ENCODE assay signal across 10 cellular contexts in the genomic region with DNA sequence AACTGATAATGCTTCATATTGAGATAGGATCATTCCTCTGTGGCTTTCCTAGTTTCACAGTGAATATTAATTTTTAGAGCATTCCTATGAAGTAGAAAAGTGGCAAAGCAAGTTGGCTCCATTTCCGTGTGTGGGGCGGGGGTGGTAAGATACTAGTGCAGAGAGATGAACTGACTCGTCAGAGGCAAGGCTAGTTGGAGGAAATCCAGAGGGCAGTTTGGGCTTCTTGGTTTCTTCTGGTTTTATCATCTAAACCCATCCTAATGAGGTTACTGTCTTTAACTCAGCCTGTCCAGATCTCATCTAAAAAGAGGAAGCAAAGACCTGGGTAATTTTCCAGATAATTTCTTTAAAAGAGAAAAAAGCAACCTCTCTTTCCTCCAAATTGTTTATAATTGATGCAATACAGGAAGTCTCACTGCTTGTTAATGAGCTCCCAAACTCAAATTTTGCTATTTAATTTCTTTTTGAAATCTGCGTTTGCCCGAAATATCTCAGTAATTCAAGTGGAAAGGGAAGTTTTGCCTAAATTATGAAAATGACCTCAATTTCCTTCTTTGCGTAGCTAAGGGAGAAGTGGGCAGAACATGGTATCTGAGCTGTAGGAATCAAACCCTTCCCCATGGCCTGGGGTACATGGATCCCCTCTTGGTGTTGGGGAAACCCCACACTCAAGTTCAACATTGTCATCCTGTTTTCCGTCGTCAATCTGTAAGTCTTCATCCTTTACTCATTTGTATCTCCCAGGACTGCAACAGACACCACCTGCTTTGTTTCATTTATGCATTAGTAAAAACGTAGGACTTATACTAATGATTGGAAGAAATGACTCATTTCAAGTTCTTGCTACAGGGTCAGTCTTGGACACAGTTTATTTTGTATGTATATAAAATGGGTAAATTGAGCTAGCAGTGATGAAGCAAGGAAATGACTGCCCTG.
DNase-seq lines count a peak whose midpoint lies in the region; ATAC-seq lines count a peak whose summit lies in the region.
"Had no signal": no experiment of that assay in that cellular context is flagged by ENCODE, and none has a peak within 500 bp of the region (broad histone marks: within the 10 kb centered on the region; RNA-seq: fewer than 3 reads in every experiment).

No MANE protein-coding gene starts in this region.

- peak overlapping the region in 4 of 11 experiments; percentile 36 to 68 (median 56); a peak in 7 of 22 replicates for H3K9ac ChIP-seq in BLaER1 treated with 17β-estradiol and CSF1 and Interleukin-3, amounts not matched to agents 10 nM and 100 nM

- no peaks in the 10 kb centered on the region for H3K36me3 ChIP-seq in BLaER1 treated with 17β-estradiol and CSF1 and Interleukin-3, amounts not matched to agents 10 nM and 100 nM
- no peaks in the 10 kb centered on the region for H3K36me3 ChIP-seq in muscle layer of duodenum (ENCODE audit: control insufficient read depth in 1 of 2, insufficient read depth in 2 of 2, low read length in 2 of 2)
- H3K36me3 ChIP-seq: pancreas had no signal

- no peak for ATAC-seq in GM21825 (IDR thresholded peaks at IDR 0.05; ENCODE audit: unreplicated experiment)

- H3K4me3 ChIP-seq in BLaER1 treated with 17β-estradiol and CSF1 and Interleukin-3, amounts not matched to agents 10 nM and 100 nM: no peak overlapping the region; a peak in 3 of 20 replicates
- no peak overlapping the region for H3K4me3 ChIP-seq in muscle layer of duodenum (ENCODE audit: low read depth in 1 of 2, low read length in 2 of 2)
- H3K4me3 ChIP-seq: pancreas had no signal

- peak overlapping the region in 6 of 11 experiments; percentile 16 to 84 (median 61); a peak in 11 of 22 replicates for H3K27ac ChIP-seq in BLaER1 treated with 17β-estradiol and CSF1 and Interleukin-3, amounts not matched to agents 10 nM and 100 nM
- peak overlapping the region; percentile 20 for H3K27ac ChIP-seq in muscle layer of duodenum (ENCODE audit: low read length)
- H3K27ac ChIP-seq: pancreas had no signal

- DNase-seq in M059J (ENCODE audit: low read depth) (peak; percentile 83), astrocyte of the hippocampus (ENCODE audit: low read depth, low spot score) (peak; percentile 28), NCI-H2107 treated with DMSO at 0.1 percent for 48 hours (lab: John Stamatoyannopoulos, UW; ENCODE audit: unreplicated experiment) (no peak), HT-29 (ENCODE audit: low spot score) (no peak)
- DNase-seq in stimulated activated naive CD4-positive, alpha-beta T cell treated with Interleukin-2 at 50 U/mL for 16 hours (lab: John Stamatoyannopoulos, UW): no peak
- DNase-seq: DMS53, pancreas had no signal

- H3K4me2 ChIP-seq in BLaER1 treated with 17β-estradiol and CSF1 and Interleukin-3, amounts not matched to agents 10 nM and 100 nM: peak overlapping the region in 10 of 11 experiments; percentile 6 to 92 (median 63); a peak in 17 of 22 replicates

- H3K27me3 ChIP-seq in BLaER1 treated with 17β-estradiol and CSF1 and Interleukin-3, amounts not matched to agents 10 nM and 100 nM: no peaks in the 10 kb centered on the region; a peak in 1 of 22 replicates
- H3K27me3 ChIP-seq in muscle layer of duodenum (ENCODE audit: low read depth, low read length): no peaks in the 10 kb centered on the region
- H3K27me3 ChIP-seq: pancreas had no signal

- no peaks in the 10 kb centered on the region for H3K9me3 ChIP-seq in BLaER1 treated with 17β-estradiol and CSF1 and Interleukin-3, amounts not matched to agents 10 nM and 100 nM (replicated peaks in 1 of 11)
- H3K9me3 ChIP-seq in muscle layer of duodenum (ENCODE audit: control insufficient read depth in 1 of 2, low read length in 2 of 2): no peaks in the 10 kb centered on the region
- H3K9me3 ChIP-seq: pancreas had no signal

- H4K20me1 ChIP-seq in BLaER1 treated with 17β-estradiol and CSF1 and Interleukin-3, amounts not matched to agents 10 nM and 100 nM: no peaks in the 10 kb centered on the region

- peaks cover 8 to 97% (median 44%) of the 10 kb centered on the region in 10 experiments; a peak in 18 of 20 replicates for H3K4me1 ChIP-seq in BLaER1 treated with 17β-estradiol and CSF1 and Interleukin-3, amounts not matched to agents 10 nM and 100 nM
- peaks cover 18 to 27% of the 10 kb centered on the region in 2 donors for H3K4me1 ChIP-seq in muscle layer of duodenum (ENCODE audit: control insufficient read depth in 1 of 2, insufficient read depth in 2 of 2, low read length in 2 of 2)
- H3K4me1 ChIP-seq: pancreas had no signal

Comparison
In these comparisons a context has a peak if more than half of its experiments do, and no peak if none do; other contexts are left out.
1. DNase-seq: peak in M059J (single experiment) and astrocyte of the hippocampus (single experiment); none in stimulated activated naive CD4-positive, alpha-beta T cell treated with Interleukin-2 at 50 U/mL for 16 hours (single experiment), NCI-H2107 treated with DMSO at 0.1 percent for 48 hours (single experiment) and HT-29 (single experiment).